21 cellular contexts compared by ENCODE assay signal in the genomic region with DNA sequence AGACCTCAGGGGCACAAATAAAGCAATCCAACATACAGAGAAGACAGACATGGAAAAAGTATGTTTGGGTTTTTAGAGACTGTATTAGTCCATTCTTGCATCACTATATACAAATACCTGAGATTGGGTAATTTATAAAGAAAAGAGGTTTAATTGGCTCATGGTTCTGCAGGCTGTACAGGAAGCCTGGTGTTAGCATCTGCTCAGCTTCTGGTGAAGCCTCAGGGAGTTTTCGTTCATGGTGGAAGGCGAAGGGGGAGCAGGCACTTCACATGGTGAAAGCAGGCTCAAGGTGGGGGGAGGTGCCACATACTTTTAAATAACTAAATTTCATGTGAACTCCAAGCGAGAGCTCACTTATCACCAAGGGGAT. TPM values are rescaled to one million over a fixed set of nuclear protein-coding genes. Genes with fewer than 3 reads are reported as not detected.
DNase-seq lines count a peak whose midpoint lies in the region; ATAC-seq, FAIRE-seq and TF ChIP-seq lines count a peak whose summit lies in the region.
"Had no signal": no experiment of that assay in that cellular context is flagged by ENCODE, and none has a peak within 500 bp of the region (broad histone marks: within the 10 kb centered on the region; RNA-seq: fewer than 3 reads in every experiment).

No MANE protein-coding gene starts in this region.

- H3K4me3 Mint-ChIP-seq in activated naive CD4-positive, alpha-beta T cell treated with anti-CD3 and anti-CD28 coated beads, Interleukin-2, amount 50 U/mL, for 24 hours = no peak overlapping the region
- peak overlapping the region; percentile 28 for H3K4me3 Mint-ChIP-seq in neural crest cell
- H3K4me3 Mint-ChIP-seq in activated CD4-positive, alpha-beta T cell treated with anti-CD3 and anti-CD28 coated beads for 36 hours = no peak overlapping the region
- H3K4me3 Mint-ChIP-seq: B cell; CD8-positive, alpha-beta T cell; GM23338; H9 had no signal

- H3K9ac ChIP-seq in BLaER1 (no peak overlapping the region), K562 (ENCODE audit: insufficient read depth in 1 of 2, low read depth in 2 of 2, low read length in 2 of 2) (no peak overlapping the region)

- H3K27ac Mint-ChIP-seq in activated naive CD4-positive, alpha-beta T cell treated with anti-CD3 and anti-CD28 coated beads, Interleukin-2, amount 50 U/mL, for 24 hours = peak overlapping the region; percentile 66
- no peak overlapping the region for H3K27ac Mint-ChIP-seq in neural crest cell (ENCODE audit: unreplicated experiment)
- no peak overlapping the region for H3K27ac Mint-ChIP-seq in activated CD4-positive, alpha-beta T cell treated with anti-CD3 and anti-CD28 coated beads for 36 hours
- H3K27ac Mint-ChIP-seq: B cell; CD8-positive, alpha-beta T cell; GM23338 had no signal

- BruUV-seq in K562 (replicated peaks; lab: Mats Ljungman, UMichigan) = no TSS peak

- FAIRE-seq in K562 (lab: Jason Lieb, UNC) = no peak
- FAIRE-seq: A204.1, G401.6, GM12892 had no signal

- H3K27me3 Mint-ChIP-seq in activated naive CD4-positive, alpha-beta T cell treated with anti-CD3 and anti-CD28 coated beads, Interleukin-2, amount 50 U/mL, for 24 hours = peaks cover 1% of the 10 kb centered on the region
- peaks cover 14% of the 10 kb centered on the region for H3K27me3 Mint-ChIP-seq in neural crest cell (ENCODE audit: low read depth)
- peaks cover 2% of the 10 kb centered on the region for H3K27me3 Mint-ChIP-seq in activated CD4-positive, alpha-beta T cell treated with anti-CD3 and anti-CD28 coated beads for 36 hours

- 93% methylated on average over 3 of the region's 3 CpGs for WGBS in K562 (ENCODE audit: insufficient coverage, low coverage, missing lambda C conversion rate)

- H3K27ac ChIP-seq in BLaER1 (no peak overlapping the region), K562 (ENCODE audit: extremely low read depth, low read depth, low read length) (no peak overlapping the region), upper lobe of right lung (no peak overlapping the region)
- H3K27ac ChIP-seq: 22Rv1 had no signal

- TF ChIP-seq EP300 in K562 (IDR thresholded peaks at IDR 0.05; ENCODE audit: low read length) = no peak

- H3K9me3 ChIP-seq in BLaER1 = peaks cover 15% of the 10 kb centered on the region
- H3K9me3 ChIP-seq in K562 (replicated peaks; ENCODE audit: control insufficient read depth, insufficient read depth, low read depth, low read length) = 0 out of 2 replicates have a peak, but pooled peaks cover 2% of the 10 kb centered on the region
- no peaks in the 10 kb centered on the region for H3K9me3 ChIP-seq in upper lobe of right lung
- H3K9me3 ChIP-seq: Caco-2 had no signal

- TF ChIP-seq CTCF in K562 (IDR thresholded peaks at IDR 0.05 in 2 of 3, conservative IDR thresholded peaks at IDR 0.05 in 1 of 3; ENCODE audit: insufficient read depth in 2 of 3, low read depth in 1 of 3, low read length in 3 of 3) = no peak
- no peak for TF ChIP-seq CTCF in neural crest cell (conservative IDR thresholded peaks at IDR 0.05)
- no peak for TF ChIP-seq CTCF in upper lobe of right lung (IDR thresholded peaks at IDR 0.05)

- CTCF ChIA-PET in K562 (lab: Yijun Ruan, JAX; ENCODE audit: low intra/inter-chr PET ratio) = no interaction called here
- CTCF ChIA-PET in activated CD4-positive, alpha-beta T cell treated with anti-CD3 and anti-CD28 coated beads for 36 hours (lab: Charles Lee) = interaction anchor here (0.6 to 1.8 kb wide), 3 partner anchors 13 to 201 kb away, joined by 3 to 4 read pairs (median 4); no protein-coding TSS in a partner anchor

- in situ Hi-C loops in K562 (cut with MboI) = loop anchor here (5.0 kb wide), 1 partner anchor 41 kb away; no protein-coding TSS in a partner anchor

- DNase-seq in activated naive CD4-positive, alpha-beta T cell (lab: John Stamatoyannopoulos, UW) = no peak
- DNase-seq in K562 (ENCODE audit: extremely low read depth in 1 of 4, low spot score in 3 of 4) = no peak
- no peak for DNase-seq in neural crest cell (ENCODE audit: low read depth, low spot score)
- no peak for DNase-seq in upper lobe of right lung
- no peak for DNase-seq in RKO (ENCODE audit: low spot score)
- no peak for DNase-seq in activated CD4-positive, alpha-beta T cell treated with anti-CD3 and anti-CD28 coated beads for 36 hours
- DNase-seq: C1 segment of cervical spinal cord; Caco-2; CD8-positive, alpha-beta T cell; DMS153; DND-41; H9 had no signal

- intact Hi-C loops in K562 (cut with micrococcal nuclease) (no loop called here), upper lobe of right lung (cut with DNase I) (no loop called here)
- intact Hi-C loops in activated CD4-positive, alpha-beta T cell treated with anti-CD3 and anti-CD28 coated beads for 36 hours (cut with DNase I, micrococcal nuclease) = no loop called here

- H3K36me3 Mint-ChIP-seq in activated naive CD4-positive, alpha-beta T cell treated with anti-CD3 and anti-CD28 coated beads, Interleukin-2, amount 50 U/mL, for 24 hours = peaks cover 4% of the 10 kb centered on the region
- H3K36me3 Mint-ChIP-seq in neural crest cell (ENCODE audit: low read depth) = no peaks in the 10 kb centered on the region
- no peaks in the 10 kb centered on the region for H3K36me3 Mint-ChIP-seq in activated CD4-positive, alpha-beta T cell treated with anti-CD3 and anti-CD28 coated beads for 36 hours (ENCODE audit: low read depth)

- H4K20me1 ChIP-seq in BLaER1 (peaks cover 11% of the 10 kb centered on the region), K562 (replicated peaks; ENCODE audit: control insufficient read depth, insufficient read depth, low read length) (no peaks in the 10 kb centered on the region)

- peak overlapping the region; percentile 50 for H3K4me2 ChIP-seq in BLaER1
- H3K4me2 ChIP-seq in K562 (ENCODE audit: insufficient read depth, low read length) = no peak overlapping the region
- H3K4me2 ChIP-seq: GM23338 had no signal

- H3K4me1 ChIP-seq in BLaER1 (peaks cover 27% of the 10 kb centered on the region), K562 (replicated peaks in 1 of 2; ENCODE audit: control insufficient read depth in 2 of 2, insufficient read depth in 2 of 2, low read length in 2 of 2) (peaks cover 7 to 11% of the 10 kb centered on the region in 2 experiments; a peak in 4 of 5 replicates), upper lobe of right lung (peaks cover 5% of the 10 kb centered on the region)

- TF ChIP-seq POLR2A in K562 (conservative IDR thresholded peaks at IDR 0.05) = no peak

- no peaks in the 10 kb centered on the region for H3K9me1 ChIP-seq in K562 (ENCODE audit: control insufficient read depth, insufficient read depth, low read length)

- no peak overlapping the region for H2AFZ ChIP-seq in K562 (ENCODE audit: low read depth, low read length)
- H2AFZ ChIP-seq: GM23338 had no signal

- H3K79me2 ChIP-seq in K562 (ENCODE audit: control insufficient read depth, insufficient read depth, low read length) = peaks cover 15% of the 10 kb centered on the region

- H3K27me3 ChIP-seq in BLaER1 (no peaks in the 10 kb centered on the region), K562 (ENCODE audit: control insufficient read depth in 2 of 2, insufficient read depth in 2 of 2, low read length in 2 of 2) (no peaks in the 10 kb centered on the region), upper lobe of right lung (no peaks in the 10 kb centered on the region)

- ATAC-seq in K562 = no peak
- ATAC-seq in upper lobe of right lung = no peak
- ATAC-seq in activated CD4-positive, alpha-beta T cell treated with anti-CD3 and anti-CD28 coated beads for 36 hours = no peak
- ATAC-seq: CD8-positive, alpha-beta T cell; GM23338; HCT116 had no signal

- peaks cover 19% of the 10 kb centered on the region for H3K4me1 Mint-ChIP-seq in activated naive CD4-positive, alpha-beta T cell treated with anti-CD3 and anti-CD28 coated beads, Interleukin-2, amount 50 U/mL, for 24 hours
- peaks cover 9% of the 10 kb centered on the region for H3K4me1 Mint-ChIP-seq in neural crest cell
- peaks cover 11% of the 10 kb centered on the region for H3K4me1 Mint-ChIP-seq in activated CD4-positive, alpha-beta T cell treated with anti-CD3 and anti-CD28 coated beads for 36 hours

- H3K4me3 ChIP-seq in BLaER1 (no peak overlapping the region), K562 (no peak overlapping the region), upper lobe of right lung (no peak overlapping the region)
- H3K4me3 ChIP-seq: GM23338 had no signal

- H3K36me3 ChIP-seq in BLaER1 (no peaks in the 10 kb centered on the region), K562 (ENCODE audit: control insufficient read depth, insufficient read depth, low read length) (peaks cover 4% of the 10 kb centered on the region; the same call in 1 of the 3 replicates), upper lobe of right lung (no peaks in the 10 kb centered on the region)

- POLR2A ChIA-PET in K562 (lab: Yijun Ruan, JAX) = no interaction called here
- POLR2A ChIA-PET in activated CD4-positive, alpha-beta T cell treated with anti-CD3 and anti-CD28 coated beads for 36 hours (lab: Charles Lee) = no interaction called here

- no peaks in the 10 kb centered on the region for H3K9me3 Mint-ChIP-seq in activated naive CD4-positive, alpha-beta T cell treated with anti-CD3 and anti-CD28 coated beads, Interleukin-2, amount 50 U/mL, for 24 hours
- H3K9me3 Mint-ChIP-seq in neural crest cell = peaks cover 6% of the 10 kb centered on the region
- H3K9me3 Mint-ChIP-seq in activated CD4-positive, alpha-beta T cell treated with anti-CD3 and anti-CD28 coated beads for 36 hours (ENCODE audit: low read depth) = peaks cover 5% of the 10 kb centered on the region
- H3K9me3 Mint-ChIP-seq: CD8-positive, alpha-beta T cell had no signal

- no peak for TF ChIP-seq RAD21 in K562 (CRISPR knock-in tag; conservative IDR thresholded peaks at IDR 0.05 in 1 of 2, IDR thresholded peaks at IDR 0.05 in 1 of 2)

RNA-seq across cellular contexts. Expression of gene PPP2R5C, which starts 3.7 kb away (rescaled TPM):
- 275 and 554 TPM in 2 replicates for total RNA-seq in K562 (2011; cell fraction: chromatin; rRNA removed; ENCODE audit: low replicate concordance)
- 143 and 198 TPM in 2 replicates for total RNA-seq in K562 (2011; cell fraction: nucleolus; rRNA removed)
- 367 and 537 TPM in 2 replicates for total RNA-seq in K562 (2011; cell fraction: nucleoplasm; rRNA removed)
- 263 and 295 TPM in 2 replicates for total RNA-seq in K562 (2014; rRNA removed)
- total RNA-seq in K562 (2014; rRNA removed; fragmentation: Illumina TruSeq; extraction: Trizol) = 395 and 448 TPM in 2 replicates
- 284 and 309 TPM in 2 replicates for total RNA-seq in K562 (2015; rRNA removed; fragmentation: Illumina TruSeq; extraction: Trizol)
- 395 and 398 TPM in 2 replicates for total RNA-seq in K562 (2021)
- 266 and 328 TPM in 2 replicates for polyA plus RNA-seq in K562 (2011; rRNA removed)
- polyA plus RNA-seq in K562 (2011; cell fraction: cytosol; rRNA removed) = 100 and 189 TPM in 2 replicates
- polyA plus RNA-seq in K562 (2011; cell fraction: nucleus; rRNA removed) = 140 and 172 TPM in 2 replicates
- polyA plus RNA-seq in K562 (2012) = 237 and 317 TPM in 2 replicates
- 383 and 443 TPM in 2 replicates for polyA plus RNA-seq in K562 (2014; fragmentation: Illumina TruSeq; extraction: Trizol)
- 100 to 1,000 TPM; 517 to 617 TPM for polyA plus RNA-seq in K562 (2014; fragmentation: Nextera tagmentation; extraction: Ambion mirVana)
- 284 and 315 TPM in 2 replicates for polyA plus RNA-seq in K562 (2014; rRNA removed)
- polyA minus RNA-seq in K562 (2011; rRNA and poly(A)+ RNA removed) = 312 and 332 TPM in 2 replicates
- polyA minus RNA-seq in K562 (2011; cell fraction: cytosol; rRNA and poly(A)+ RNA removed) = 118 and 128 TPM in 2 replicates
- 87.6 and 141 TPM in 2 replicates for polyA minus RNA-seq in K562 (2011; cell fraction: nucleus; rRNA and poly(A)+ RNA removed)
- 122 and 134 TPM in 2 replicates for total RNA-seq in neural crest cell
- 165 TPM for total RNA-seq in upper lobe of right lung
- total RNA-seq in activated CD4-positive, alpha-beta T cell treated with anti-CD3 and anti-CD28 coated beads for 36 hours = 100 to 1,000 TPM; 232 to 281 TPM
